In genomic region chr5:34007675-34008600, GRCh38 we compare ENCODE assay signal across 1 cellular context.
TF ChIP-seq lines count a peak whose summit lies in the region.

Gene AMACR, minus strand, starts transcription at chr5:34008050. Its CDS starts 31 bp downstream, at chr5:34008019.

TF ChIP-seq in GM12878, 131 proteins besides CTCF, POLR2A, EP300 and RAD21 (continued from another document):
- peak; percentile 25 for TF ChIP-seq SKIL (IDR thresholded peaks at IDR 0.05; ENCODE audit: low read depth, poor library complexity, severe bottlenecking)
- no peak for TF ChIP-seq RBBP5 (conservative IDR thresholded peaks at IDR 0.05)
- TF ChIP-seq MTA2 (IDR thresholded peaks at IDR 0.05; ENCODE audit: low read depth) = no peak
